Comparison of ENCODE assay signal across 9 cellular contexts in genomic region chr16:239948-240277, GRCh38. TPM values are rescaled to one million over a fixed set of nuclear protein-coding genes. Genes with fewer than 3 reads are reported as not detected.
DNase-seq lines count a peak whose midpoint lies in the region; ATAC-seq and TF ChIP-seq lines count a peak whose summit lies in the region.
"Had no signal": no experiment of that assay in that cellular context is flagged by ENCODE, and none has a peak within 500 bp of the region (broad histone marks: within the 10 kb centered on the region; RNA-seq: fewer than 3 reads in every experiment).

No MANE protein-coding gene starts in this region.

- H3K27me3 Mint-ChIP-seq in central memory CD8-positive, alpha-beta T cell, result no peaks in the 10 kb centered on the region
- H3K27me3 Mint-ChIP-seq in stimulated activated memory B cell treated with anti-CD40 and anti-IgM and Interleukin-4, amounts not matched to agents 10 μg/mL and 1 μg/mL and 100 μg/mL, for 72 hours, result no peaks in the 10 kb centered on the region

- H3K36me3 ChIP-seq in GM23248 (ENCODE audit: low read depth), result no peaks in the 10 kb centered on the region
- H3K36me3 ChIP-seq in left lung, result no peaks in the 10 kb centered on the region
- H3K36me3 ChIP-seq in effector memory CD4-positive, alpha-beta T cell (ENCODE audit: control insufficient read depth, insufficient read depth, low read length), result no peaks in the 10 kb centered on the region
- H3K36me3 ChIP-seq in colonic mucosa, result no peaks in the 10 kb centered on the region

- peaks cover 13% of the 10 kb centered on the region for H3K4me1 Mint-ChIP-seq in central memory CD8-positive, alpha-beta T cell
- H3K4me1 Mint-ChIP-seq in stimulated activated memory B cell treated with anti-CD40 and anti-IgM and Interleukin-4, amounts not matched to agents 10 μg/mL and 1 μg/mL and 100 μg/mL, for 72 hours, result peaks cover 33% of the 10 kb centered on the region

- DNase-seq in GM23248 (peak; percentile 42), left lung (no peak), GM20000 (ENCODE audit: low spot score) (no peak), colonic mucosa (no peak)
- DNase-seq in central memory CD8-positive, alpha-beta T cell (ENCODE audit: low spot score in 2 of 2), result no peak
- no peak for DNase-seq in effector memory CD4-positive, alpha-beta T cell
- DNase-seq: NCI-H2171 treated with DMSO at 0.1 percent for 48 hours had no signal

- no peak overlapping the region for H3K4me3 ChIP-seq in GM23248
- no peak overlapping the region for H3K4me3 ChIP-seq in left lung
- H3K4me3 ChIP-seq in effector memory CD4-positive, alpha-beta T cell (ENCODE audit: insufficient read depth, low read depth, low read length, poor library complexity, severe bottlenecking), result no peak overlapping the region
- no peak overlapping the region for H3K4me3 ChIP-seq in colonic mucosa

- H3K4me2 ChIP-seq in GM23248 (ENCODE audit: unreplicated experiment), result no peak overlapping the region

- H3K9me2 ChIP-seq in GM23248 (ENCODE audit: insufficient read depth), result no peaks in the 10 kb centered on the region

- H3K4me1 ChIP-seq in GM23248 (ENCODE audit: insufficient read depth) (peaks cover 4% of the 10 kb centered on the region; the same call in 1 of the 2 replicates), left lung (peaks cover 0 to 33% of the 10 kb centered on the region in 2 donors), colonic mucosa (peaks cover 6% of the 10 kb centered on the region)
- no peaks in the 10 kb centered on the region for H3K4me1 ChIP-seq in effector memory CD4-positive, alpha-beta T cell (ENCODE audit: control insufficient read depth, insufficient read depth, low read length, poor library complexity, severe bottlenecking)

- no peak for ATAC-seq in central memory CD8-positive, alpha-beta T cell (replicated peaks; ENCODE audit: extremely low read depth, poor library complexity, severe bottlenecking)
- no peak for ATAC-seq in left lung
- no peak for ATAC-seq in stimulated activated memory B cell treated with anti-CD40 and anti-IgM and Interleukin-4, amounts not matched to agents 10 μg/mL and 1 μg/mL and 100 μg/mL, for 72 hours

- in situ Hi-C loops in GM23248 (cut with MboI), result no loop called here

- intact Hi-C loops in left lung (cut with DNase I) (no loop called here), colonic mucosa (cut with DNase I) (no loop called here)

- no peaks in the 10 kb centered on the region for H3K9me3 Mint-ChIP-seq in central memory CD8-positive, alpha-beta T cell
- H3K9me3 Mint-ChIP-seq in stimulated activated memory B cell treated with anti-CD40 and anti-IgM and Interleukin-4, amounts not matched to agents 10 μg/mL and 1 μg/mL and 100 μg/mL, for 72 hours, result no peaks in the 10 kb centered on the region

- no peak overlapping the region for H2AFZ ChIP-seq in GM23248

- H3K27me3 ChIP-seq in GM23248 (replicated peaks; ENCODE audit: insufficient read depth), result no peaks in the 10 kb centered on the region
- H3K27me3 ChIP-seq in left lung, result no peaks in the 10 kb centered on the region
- H3K27me3 ChIP-seq in effector memory CD4-positive, alpha-beta T cell (replicated peaks; ENCODE audit: control insufficient read depth, insufficient read depth, low read length, poor library complexity, severe bottlenecking), result no peaks in the 10 kb centered on the region
- no peaks in the 10 kb centered on the region for H3K27me3 ChIP-seq in colonic mucosa

- H3K9ac ChIP-seq in GM23248 (0 out of 2 replicates have a peak overlapping the region, but pooled peaks have one; percentile 4), colonic mucosa (ENCODE audit: low read depth in 2 of 2, low read length in 2 of 2) (no peak overlapping the region)

- no peaks in the 10 kb centered on the region for H4K20me1 ChIP-seq in GM23248 (ENCODE audit: insufficient read depth)

- no peak for TF ChIP-seq CTCF in left lung (IDR thresholded peaks at IDR 0.05)
- no peak for TF ChIP-seq CTCF in GM20000 (IDR thresholded peaks at IDR 0.05; ENCODE audit: extremely low read depth, missing control alignments)
- no peak for TF ChIP-seq CTCF in colonic mucosa (IDR thresholded peaks at IDR 0.05)

- peaks cover 19% of the 10 kb centered on the region for H3F3A ChIP-seq in GM23248 (ENCODE audit: insufficient read depth)

- H3K4me3 Mint-ChIP-seq in central memory CD8-positive, alpha-beta T cell, result no peak overlapping the region
- peak overlapping the region; percentile 13 for H3K4me3 Mint-ChIP-seq in stimulated activated memory B cell treated with anti-CD40 and anti-IgM and Interleukin-4, amounts not matched to agents 10 μg/mL and 1 μg/mL and 100 μg/mL, for 72 hours

- no peaks in the 10 kb centered on the region for H3K9me3 ChIP-seq in GM23248 (ENCODE audit: low read depth)
- no peaks in the 10 kb centered on the region for H3K9me3 ChIP-seq in left lung
- no peaks in the 10 kb centered on the region for H3K9me3 ChIP-seq in effector memory CD4-positive, alpha-beta T cell (ENCODE audit: control insufficient read depth, low read length)
- H3K9me3 ChIP-seq in colonic mucosa, result no peaks in the 10 kb centered on the region

- peak overlapping the region; percentile 44 for H3K27ac Mint-ChIP-seq in central memory CD8-positive, alpha-beta T cell (ENCODE audit: low read depth)
- peak overlapping the region; percentile 71 for H3K27ac Mint-ChIP-seq in stimulated activated memory B cell treated with anti-CD40 and anti-IgM and Interleukin-4, amounts not matched to agents 10 μg/mL and 1 μg/mL and 100 μg/mL, for 72 hours

- peaks cover 81% of the 10 kb centered on the region for H3K79me2 ChIP-seq in GM23248 (ENCODE audit: insufficient read depth)

- H3K27ac ChIP-seq in GM23248, result peak overlapping the region; percentile 13
- H3K27ac ChIP-seq in left lung, result peak overlapping the region; percentile 5 to 8
- no peak overlapping the region for H3K27ac ChIP-seq in effector memory CD4-positive, alpha-beta T cell (ENCODE audit: insufficient read depth, low read length, poor library complexity, severe bottlenecking)
- no peak overlapping the region for H3K27ac ChIP-seq in colonic mucosa

- peaks cover 10% of the 10 kb centered on the region for H3K36me3 Mint-ChIP-seq in central memory CD8-positive, alpha-beta T cell (ENCODE audit: insufficient read depth)
- H3K36me3 Mint-ChIP-seq in stimulated activated memory B cell treated with anti-CD40 and anti-IgM and Interleukin-4, amounts not matched to agents 10 μg/mL and 1 μg/mL and 100 μg/mL, for 72 hours, result no peaks in the 10 kb centered on the region

- 33 to 34% methylated on average over 3 of the region's 3 CpGs for WGBS in GM23248 (ENCODE audit: low coverage in 1 of 2, low lambda C conversion rate in 2 of 2, missing lambda C conversion rate in 2 of 2), 2 experiments

RNA-seq across cellular contexts. Expression of gene FAM234A, which starts 5.3 kb away (rescaled TPM):
- total RNA-seq in GM23248 (2014; rRNA removed; shearing (Covaris generic)), result 165 and 202 TPM in 2 replicates
- 113 and 119 TPM in 2 replicates for polyA plus RNA-seq in GM23248 (2016; fragmentation: Nextera tagmentation; extraction: Ambion mirVana)
- total RNA-seq in left lung (10 to 100 TPM; 63.5 to 92.6 TPM), colonic mucosa (100 to 1,000 TPM; 105 to 124 TPM)

RNA-seq across cellular contexts. Expression of gene LUC7L, which starts 10.7 kb away (rescaled TPM):
- total RNA-seq in GM23248 (2014; rRNA removed; shearing (Covaris generic)), result 49.6 and 78.5 TPM in 2 replicates
- 35.6 and 37.3 TPM in 2 replicates for polyA plus RNA-seq in GM23248 (2016; fragmentation: Nextera tagmentation; extraction: Ambion mirVana)
- 10 to 100 TPM; 55.5 to 62.7 TPM for total RNA-seq in left lung
- total RNA-seq in colonic mucosa, result 10 to 100 TPM; 37.1 to 55.4 TPM

RNA-seq across cellular contexts. Expression of gene RGS11, which starts 35.8 kb away (rescaled TPM):
- total RNA-seq in GM23248 (2014; rRNA removed; shearing (Covaris generic)), result 2.4 and 7.0 TPM in 2 replicates
- polyA plus RNA-seq in GM23248 (2016; fragmentation: Nextera tagmentation; extraction: Ambion mirVana), result 4.4 and 4.5 TPM in 2 replicates
- 1 to 10 TPM; 3.9 to 8.3 TPM for total RNA-seq in left lung
- 1 to 10 TPM; 2.9 to 4.0 TPM for total RNA-seq in colonic mucosa
- total RNA-seq: mononuclear cell had no signal

RNA-seq across cellular contexts. Expression of gene ARHGDIG, which starts 40.5 kb away (rescaled TPM):
- total RNA-seq in GM23248 (2014; rRNA removed; shearing (Covaris generic)), result 0.65 TPM in 1 of 2 replicates, not detected in the other
- 0.38 and 0.40 TPM in 2 replicates for polyA plus RNA-seq in GM23248 (2016; fragmentation: Nextera tagmentation; extraction: Ambion mirVana)
- total RNA-seq in left lung (1 to 10 TPM; 1.0 to 1.1 TPM), colonic mucosa (10 to 100 TPM in 1 of 2 donors, 1 to 10 TPM in 1; 1.8 to 20.0 TPM)
- total RNA-seq: mononuclear cell had no signal

RNA-seq across cellular contexts. Expression of gene PDIA2, which starts 43.1 kb away (rescaled TPM):
- not detected in 2 replicates for total RNA-seq in GM23248 (2014; rRNA removed; shearing (Covaris generic))
- polyA plus RNA-seq in GM23248 (2016; fragmentation: Nextera tagmentation; extraction: Ambion mirVana), result not detected in 2 replicates
- total RNA-seq in left lung, result under 1 TPM; 0.32 to 0.60 TPM
- 1 to 10 TPM; 1.4 to 2.6 TPM for total RNA-seq in colonic mucosa
- total RNA-seq: mononuclear cell had no signal

Comparison
In these comparisons a context has a peak if more than half of its experiments do, and no peak if none do; other contexts are left out.
1. H3K27ac ChIP-seq: peak in GM23248 (single experiment) and left lung (2 of 2); none in effector memory CD4-positive, alpha-beta T cell (single experiment) and colonic mucosa (single experiment).